Comparison of ENCODE assay signal across 8 cellular contexts in the genomic region with DNA sequence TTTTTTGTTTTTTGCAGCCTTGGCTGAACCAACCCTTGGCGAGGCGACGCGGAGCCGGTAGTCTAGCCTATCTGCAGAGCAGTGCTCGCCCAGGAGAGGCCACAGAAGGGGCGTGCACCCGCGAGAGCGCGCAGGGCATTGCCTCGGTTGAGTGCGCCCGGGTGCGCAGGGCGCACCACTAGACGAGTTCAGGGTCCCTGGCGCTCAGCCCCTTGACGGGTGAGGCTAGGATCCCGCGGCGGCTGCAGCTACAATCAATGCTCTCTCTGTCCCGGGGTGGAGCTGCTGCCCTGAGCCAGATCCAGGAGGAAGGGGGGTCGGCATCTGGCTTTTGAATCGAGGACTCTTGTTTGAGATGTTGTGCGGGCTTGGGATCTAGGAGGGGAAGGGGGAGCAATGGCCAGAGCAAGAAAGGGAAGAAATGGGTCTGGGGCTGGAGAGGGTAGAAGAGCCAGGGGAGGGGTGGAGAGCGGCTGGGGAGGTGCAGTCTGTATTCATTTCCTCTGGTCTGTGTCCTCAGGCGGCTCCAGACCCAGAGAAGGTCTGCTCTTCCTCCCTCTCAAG. TPM values are rescaled to one million over a fixed set of nuclear protein-coding genes. Genes with fewer than 3 reads are reported as not detected.
A peak's percentile ranks its signal among the peaks of the same experiment; 100 is the strongest.
DNase-seq lines count a peak whose midpoint lies in the region; ATAC-seq lines count a peak whose summit lies in the region.

No MANE protein-coding gene starts in this region.

- H3K4me1 Mint-ChIP-seq in activated naive CD4-positive, alpha-beta T cell treated with anti-CD3 and anti-CD28 coated beads for 36 hours (ENCODE audit: low read depth): peaks cover 13% of the 10 kb centered on the region
- H3K4me1 Mint-ChIP-seq in activated naive CD8-positive, alpha-beta T cell (ENCODE audit: low read depth): peaks cover 25% of the 10 kb centered on the region

- H3K27ac ChIP-seq in subcutaneous abdominal adipose tissue (ENCODE audit: low read depth, low read length): peak overlapping the region; percentile 23

- ATAC-seq in GM18907 (IDR thresholded peaks at IDR 0.05; ENCODE audit: unreplicated experiment) (no peak), GM19463 (IDR thresholded peaks at IDR 0.05; ENCODE audit: unreplicated experiment) (no peak)

- H3K4me1 ChIP-seq in subcutaneous abdominal adipose tissue (ENCODE audit: control insufficient read depth in 5 of 5, insufficient read depth in 5 of 5, low read length in 5 of 5): peaks cover 0 to 41% (median 15%) of the 10 kb centered on the region in 5 donors

- H3K36me3 ChIP-seq in subcutaneous abdominal adipose tissue (ENCODE audit: control insufficient read depth in 5 of 5, insufficient read depth in 5 of 5, low read length in 5 of 5): peaks cover 0 to 5% (median 0%) of the 10 kb centered on the region in 5 donors

- peak; percentile 10 for DNase-seq in activated naive CD4-positive, alpha-beta T cell treated with anti-CD3 and anti-CD28 coated beads for 36 hours
- DNase-seq in activated naive CD4-positive, alpha-beta T cell (lab: John Stamatoyannopoulos, UW): no peak
- peak; percentile 75 for DNase-seq in islet precursor cell
- no peak for DNase-seq in activated CD8-positive, alpha-beta memory T cell treated with anti-CD3 and anti-CD28 coated beads, Interleukin-2, amount 50 U/mL, for 48 hours

- no peak overlapping the region for H3K27ac Mint-ChIP-seq in activated naive CD4-positive, alpha-beta T cell treated with anti-CD3 and anti-CD28 coated beads for 36 hours
- no peak overlapping the region for H3K27ac Mint-ChIP-seq in activated naive CD8-positive, alpha-beta T cell

- peaks cover 46% of the 10 kb centered on the region for H3K27me3 Mint-ChIP-seq in activated naive CD4-positive, alpha-beta T cell treated with anti-CD3 and anti-CD28 coated beads for 36 hours (ENCODE audit: low read depth)
- H3K27me3 Mint-ChIP-seq in activated naive CD8-positive, alpha-beta T cell: peaks cover 33% of the 10 kb centered on the region

- intact Hi-C loops in activated naive CD4-positive, alpha-beta T cell treated with anti-CD3 and anti-CD28 coated beads for 36 hours (cut with micrococcal nuclease): no loop called here

- H3K9ac ChIP-seq in subcutaneous abdominal adipose tissue (ENCODE audit: low read length in 5 of 5): peak overlapping the region in 2 of 5 donors; percentile 6

- peak overlapping the region; percentile 39 to 67 (median 56) for H3K4me3 ChIP-seq in subcutaneous abdominal adipose tissue (ENCODE audit: low read depth in 1 of 5, low read length in 5 of 5)

- H3K9me3 ChIP-seq in subcutaneous abdominal adipose tissue (ENCODE audit: control insufficient read depth in 5 of 5, low read length in 5 of 5): no peaks in the 10 kb centered on the region

- H3K9me3 Mint-ChIP-seq in activated naive CD4-positive, alpha-beta T cell treated with anti-CD3 and anti-CD28 coated beads for 36 hours: no peaks in the 10 kb centered on the region
- no peaks in the 10 kb centered on the region for H3K9me3 Mint-ChIP-seq in activated naive CD8-positive, alpha-beta T cell (ENCODE audit: low read depth)

- peak overlapping the region; percentile 44 for H3K4me3 Mint-ChIP-seq in activated naive CD4-positive, alpha-beta T cell treated with anti-CD3 and anti-CD28 coated beads for 36 hours
- H3K4me3 Mint-ChIP-seq in activated naive CD8-positive, alpha-beta T cell: peak overlapping the region; percentile 72

- H3K36me3 Mint-ChIP-seq in activated naive CD4-positive, alpha-beta T cell treated with anti-CD3 and anti-CD28 coated beads for 36 hours (ENCODE audit: low read depth): no peaks in the 10 kb centered on the region
- no peaks in the 10 kb centered on the region for H3K36me3 Mint-ChIP-seq in activated naive CD8-positive, alpha-beta T cell

- CTCF ChIA-PET in activated naive CD4-positive, alpha-beta T cell treated with anti-CD3 and anti-CD28 coated beads for 36 hours (lab: Charles Lee): interaction anchor here (1.4 kb wide), 1 partner anchor 53 kb away, joined by 3 read pairs; no protein-coding TSS in a partner anchor

- peaks cover 4 to 66% (median 45%) of the 10 kb centered on the region in 5 donors for H3K27me3 ChIP-seq in subcutaneous abdominal adipose tissue (ENCODE audit: control insufficient read depth in 5 of 5, insufficient read depth in 4 of 5, low read length in 5 of 5)

RNA-seq across cellular contexts. Expression of gene THY1, which starts 0.9 kb away (rescaled TPM):
- total RNA-seq in activated naive CD4-positive, alpha-beta T cell treated with anti-CD3 and anti-CD28 coated beads for 36 hours: under 1 TPM; 0.07 to 0.17 TPM

RNA-seq across cellular contexts. Expression of gene USP2, which starts 40.5 kb away (rescaled TPM):
- under 1 TPM; 0.35 to 0.57 TPM for total RNA-seq in activated naive CD4-positive, alpha-beta T cell treated with anti-CD3 and anti-CD28 coated beads for 36 hours

Comparison
In these comparisons a context has a peak if more than half of its experiments do, and no peak if none do; other contexts are left out.
1. DNase-seq: peak in activated naive CD4-positive, alpha-beta T cell treated with anti-CD3 and anti-CD28 coated beads for 36 hours (single experiment) and islet precursor cell (single experiment); none in activated naive CD4-positive, alpha-beta T cell (0 of 4) and activated CD8-positive, alpha-beta memory T cell treated with anti-CD3 and anti-CD28 coated beads, Interleukin-2, amount 50 U/mL, for 48 hours (single experiment).